24 cellular contexts compared by ENCODE assay signal in genomic region chr20:57769756-57770155, GRCh38. TPM values are rescaled to one million over a fixed set of nuclear protein-coding genes. Genes with fewer than 3 reads are reported as not detected.
DNase-seq lines count a peak whose midpoint lies in the region; ATAC-seq and TF ChIP-seq lines count a peak whose summit lies in the region.
"Had no signal": no experiment of that assay in that cellular context is flagged by ENCODE, and none has a peak within 500 bp of the region (broad histone marks: within the 10 kb centered on the region; RNA-seq: fewer than 3 reads in every experiment).

No MANE protein-coding gene starts in this region.

- H3K27ac ChIP-seq in Karpas-422 (ENCODE audit: low read length), result no peak overlapping the region
- H3K27ac ChIP-seq in endodermal cell (ENCODE audit: low read depth, low read length), result no peak overlapping the region
- no peak overlapping the region for H3K27ac ChIP-seq in spleen
- H3K27ac ChIP-seq: breast epithelium, foreskin keratinocyte, HL-60, tibial nerve had no signal

- peaks cover 3% of the 10 kb centered on the region for H3K9me3 Mint-ChIP-seq in endodermal cell
- H3K9me3 Mint-ChIP-seq: activated T-helper 17 cell treated with anti-CD3 and anti-CD28 coated beads, Interleukin-2, amount 50 U/mL, for 72 hours; dendritic cell treated with granulocyte-macrophage colony-stimulating factor and Interleukin-4, amounts not matched to agents 40 ng/mL and 50 ng/mL, for 4 days had no signal

- 85 to 89% methylated on average over 4 to 5 of the region's 5 CpGs for WGBS in endodermal cell (ENCODE audit: insufficient coverage in 1 of 2, insufficient read length in 1 of 2), 2 experiments
- WGBS in spleen, 5 donors, result 42 to 66% (median 48%) methylated on average over 5 of the region's 5 CpGs

- no peak for TF ChIP-seq CTCF in endodermal cell (conservative IDR thresholded peaks at IDR 0.05)
- no peak for TF ChIP-seq CTCF in spleen (IDR thresholded peaks at IDR 0.05 in 8 of 11, conservative IDR thresholded peaks at IDR 0.05 in 3 of 11)

- no peaks in the 10 kb centered on the region for H3K36me3 Mint-ChIP-seq in endodermal cell (ENCODE audit: low read depth)

- no peak overlapping the region for H2AFZ ChIP-seq in Karpas-422 (ENCODE audit: low read length)

- no peaks in the 10 kb centered on the region for H3K9me2 ChIP-seq in Karpas-422 (replicated peaks; ENCODE audit: insufficient read depth, low read length)

- DNase-seq in ELF-1 (ENCODE audit: low read depth, low spot score) (peak; percentile 84), Karpas-422 (no peak), endodermal cell (peak; percentile 41), pulmonary artery endothelial cell (ENCODE audit: low read depth, low spot score) (peak; percentile 61), spleen (no peak), erythroblast (lab: John Stamatoyannopoulos, UW) (no peak)
- DNase-seq: activated CD4-positive, alpha-beta T cell treated with anti-CD3 and anti-CD28 coated beads for 48 hours; COR-L47; DND-41; foreskin keratinocyte; hypothalamus; KBM-7; naive B cell; NCI-H187; NCI-H2227 treated with DMSO at 0.1 percent for 48 hours; SHP77 treated with DMSO at 0.1 percent for 48 hours; stimulated activated naive CD4-positive, alpha-beta T cell treated with Interleukin-2 at 50 U/mL for 16 hours had no signal

- no peak overlapping the region for H3K4me3 ChIP-seq in Karpas-422 (ENCODE audit: low read length)
- H3K4me3 ChIP-seq in endodermal cell (ENCODE audit: low read length), result peak overlapping the region; percentile 6
- no peak overlapping the region for H3K4me3 ChIP-seq in spleen
- H3K4me3 ChIP-seq: breast epithelium, tibial nerve had no signal

- ATAC-seq in HG03439 (IDR thresholded peaks at IDR 0.05; ENCODE audit: unreplicated experiment), result no peak
- ATAC-seq: activated T-helper 17 cell treated with anti-CD3 and anti-CD28 coated beads, Interleukin-2, amount 50 U/mL, for 72 hours; foreskin keratinocyte; HCT116 had no signal

- H3K4me3 Mint-ChIP-seq in endodermal cell, result no peak overlapping the region
- H3K4me3 Mint-ChIP-seq: activated T-helper 17 cell treated with anti-CD3 and anti-CD28 coated beads, Interleukin-2, amount 50 U/mL, for 72 hours; dendritic cell treated with granulocyte-macrophage colony-stimulating factor and Interleukin-4, amounts not matched to agents 40 ng/mL and 50 ng/mL, for 4 days; naive B cell had no signal

- H3K9me3 ChIP-seq in Karpas-422 (ENCODE audit: low read length), result no peaks in the 10 kb centered on the region
- H3K9me3 ChIP-seq in endodermal cell (ENCODE audit: control insufficient read depth, low read length), result peaks cover 1% of the 10 kb centered on the region
- peaks cover 0 to 6% (median 3%) of the 10 kb centered on the region in 8 donors for H3K9me3 ChIP-seq in spleen

- intact Hi-C loops in spleen (cut with DNase I; ENCODE audit: low total_unique reads), result no loop called here

- H3K27me3 Mint-ChIP-seq in endodermal cell (ENCODE audit: insufficient read depth), result peaks cover 17% of the 10 kb centered on the region

- no peaks in the 10 kb centered on the region for H3K79me2 ChIP-seq in Karpas-422 (ENCODE audit: low read length)

- no peak overlapping the region for H3K9ac ChIP-seq in Karpas-422 (ENCODE audit: low read length)
- H3K9ac ChIP-seq in endodermal cell (ENCODE audit: extremely low read depth, low read length, poor library complexity, severe bottlenecking), result no peak overlapping the region

- H3K4me2 ChIP-seq in Karpas-422 (ENCODE audit: low read depth, low read length, poor library complexity, severe bottlenecking), result peak overlapping the region; percentile 4

- no peaks in the 10 kb centered on the region for H3K36me3 ChIP-seq in Karpas-422 (ENCODE audit: insufficient read depth, low read length)
- H3K36me3 ChIP-seq in endodermal cell (ENCODE audit: control insufficient read depth, insufficient read depth, low read length), result no peaks in the 10 kb centered on the region
- no peaks in the 10 kb centered on the region for H3K36me3 ChIP-seq in spleen
- H3K36me3 ChIP-seq: breast epithelium, tibial nerve had no signal

- H3K27me3 ChIP-seq in Karpas-422 (ENCODE audit: low read length) (no peaks in the 10 kb centered on the region; the same call in 1 of the 2 replicates), endodermal cell (ENCODE audit: control insufficient read depth, insufficient read depth, low read length, poor library complexity, severe bottlenecking) (no peaks in the 10 kb centered on the region), spleen (replicated peaks in 1 of 7) (peaks cover 0 to 7% (median 0%) of the 10 kb centered on the region in 7 donors)
- H3K27me3 ChIP-seq: breast epithelium, foreskin keratinocyte, tibial nerve had no signal

- no peaks in the 10 kb centered on the region for H4K20me1 ChIP-seq in Karpas-422 (ENCODE audit: insufficient read depth, low read depth, low read length)

- peaks cover 30% of the 10 kb centered on the region for H3K4me1 Mint-ChIP-seq in endodermal cell
- H3K4me1 Mint-ChIP-seq: activated T-helper 17 cell treated with anti-CD3 and anti-CD28 coated beads, Interleukin-2, amount 50 U/mL, for 72 hours; naive B cell had no signal

- no peak overlapping the region for H3K27ac Mint-ChIP-seq in endodermal cell
- H3K27ac Mint-ChIP-seq: activated T-helper 17 cell treated with anti-CD3 and anti-CD28 coated beads, Interleukin-2, amount 50 U/mL, for 72 hours; dendritic cell treated with granulocyte-macrophage colony-stimulating factor and Interleukin-4, amounts not matched to agents 40 ng/mL and 50 ng/mL, for 4 days had no signal

- TF ChIP-seq POLR2A in spleen (IDR thresholded peaks at IDR 0.05), result no peak
- TF ChIP-seq POLR2A in erythroblast (IDR thresholded peaks at IDR 0.05; ENCODE audit: low read length), result no peak

- H3K4me1 ChIP-seq in Karpas-422 (ENCODE audit: low read length) (peaks cover 35% of the 10 kb centered on the region), endodermal cell (ENCODE audit: control insufficient read depth, insufficient read depth, low read length) (no peaks in the 10 kb centered on the region), spleen (no peaks in the 10 kb centered on the region)
- H3K4me1 ChIP-seq: breast epithelium, tibial nerve had no signal

RNA-seq across cellular contexts. Expression of gene PMEPA1, which starts 59.9 kb away (rescaled TPM):
- total RNA-seq in Karpas-422 (2014; rRNA removed; shearing (Covaris generic); ENCODE audit: low replicate concordance), result 1.6 and 1.9 TPM in 2 replicates
- total RNA-seq in endodermal cell (10 to 100 TPM; 18.8 to 37.4 TPM), pulmonary artery endothelial cell (3.7 and 4.7 TPM in 2 replicates), spleen (10 to 100 TPM in 5 of 7 donors, 1 to 10 TPM in 2; 7.3 to 15.7 (median 10.9) TPM)
- 56.8 TPM for polyA plus RNA-seq in endodermal cell (2013, experiment 1 of 2)
- 65.5 TPM for polyA plus RNA-seq in endodermal cell (2013, experiment 2 of 2)
- polyA plus RNA-seq in spleen, result 1 to 10 TPM; 4.8 to 7.9 (median 6.7) TPM

Comparison
In these comparisons a context has a peak if more than half of its experiments do, and no peak if none do; other contexts are left out.
1. DNase-seq: peak in ELF-1 (single experiment), endodermal cell (single experiment) and pulmonary artery endothelial cell (single experiment); none in Karpas-422 (single experiment), spleen (single experiment) and erythroblast (0 of 2).